In genomic region chr2:130153721-130154422, GRCh38 we compare ENCODE assay signal across 6 cellular contexts. TPM values are rescaled to one million over a fixed set of nuclear protein-coding genes. Genes with fewer than 3 reads are reported as not detected.
"Had no signal": no experiment of that assay in that cellular context is flagged by ENCODE, and none has a peak within 500 bp of the region (broad histone marks: within the 10 kb centered on the region; RNA-seq: fewer than 3 reads in every experiment).

No MANE protein-coding gene starts in this region.

RNA-seq across cellular contexts. Expression of gene POTEF, which starts 24.9 kb away (rescaled TPM):
- total RNA-seq: M059J, PC-3, Right ventricle myocardium inferior, SK-MEL-5 had no signal

RNA-seq across cellular contexts. Expression of gene TUBA3E, which starts 44.4 kb away (rescaled TPM):
- total RNA-seq: M059J, PC-3, Peyer's patch, SJCRH30, SK-MEL-5 had no signal
